In genomic region chr1:42927920-42928505, GRCh38 we compare ENCODE assay signal across 18 cellular contexts. TPM values are rescaled to one million over a fixed set of nuclear protein-coding genes. Genes with fewer than 3 reads are reported as not detected.
DNase-seq lines count a peak whose midpoint lies in the region; ATAC-seq and TF ChIP-seq lines count a peak whose summit lies in the region.
"Had no signal": no experiment of that assay in that cellular context is flagged by ENCODE, and none has a peak within 500 bp of the region (broad histone marks: within the 10 kb centered on the region; RNA-seq: fewer than 3 reads in every experiment).

No MANE protein-coding gene starts in this region.

- H3K9me3 Mint-ChIP-seq in stimulated activated naive CD8-positive, alpha-beta T cell treated with anti-CD3 and anti-CD28 coated beads, Interleukin-15, Interleukin-2, amounts not matched to agents 100 ng/mL and 50 ng/mL, for 24 hours: no peaks in the 10 kb centered on the region
- H3K9me3 Mint-ChIP-seq in T-cell: no peaks in the 10 kb centered on the region
- H3K9me3 Mint-ChIP-seq: brain; effector memory CD8-positive, alpha-beta T cell had no signal

- peaks cover 28% of the 10 kb centered on the region for H3K4me1 ChIP-seq in upper lobe of right lung

- H3K9me3 ChIP-seq in upper lobe of right lung: no peaks in the 10 kb centered on the region
- H3K9me3 ChIP-seq: vagina had no signal

- ATAC-seq in stimulated activated naive CD8-positive, alpha-beta T cell treated with anti-CD3 and anti-CD28 coated beads, Interleukin-15, Interleukin-2, amounts not matched to agents 100 U/mL and 50 U/mL, for 24 hours: no peak
- ATAC-seq in T-cell (replicated peaks in 1 of 4): no peak
- ATAC-seq in upper lobe of right lung: no peak
- ATAC-seq: effector memory CD8-positive, alpha-beta T cell; foreskin keratinocyte had no signal

- no peak overlapping the region for H3K4me3 ChIP-seq in upper lobe of right lung
- H3K4me3 ChIP-seq: vagina had no signal

- H3K4me1 Mint-ChIP-seq in stimulated activated naive CD8-positive, alpha-beta T cell treated with anti-CD3 and anti-CD28 coated beads, Interleukin-15, Interleukin-2, amounts not matched to agents 100 ng/mL and 50 ng/mL, for 24 hours (ENCODE audit: low read depth): peaks cover 80% of the 10 kb centered on the region
- peaks cover 43 to 68% (median 60%) of the 10 kb centered on the region in 3 donors for H3K4me1 Mint-ChIP-seq in T-cell

- no peak overlapping the region for H3K4me3 Mint-ChIP-seq in stimulated activated naive CD8-positive, alpha-beta T cell treated with anti-CD3 and anti-CD28 coated beads, Interleukin-15, Interleukin-2, amounts not matched to agents 100 ng/mL and 50 ng/mL, for 24 hours
- no peak overlapping the region for H3K4me3 Mint-ChIP-seq in T-cell
- H3K4me3 Mint-ChIP-seq: brain had no signal

- H3K27me3 ChIP-seq in upper lobe of right lung: no peaks in the 10 kb centered on the region
- H3K27me3 ChIP-seq: foreskin keratinocyte, vagina had no signal

- H3K27ac Mint-ChIP-seq in stimulated activated naive CD8-positive, alpha-beta T cell treated with anti-CD3 and anti-CD28 coated beads, Interleukin-15, Interleukin-2, amounts not matched to agents 100 ng/mL and 50 ng/mL, for 24 hours: peak overlapping the region; percentile 66
- H3K27ac Mint-ChIP-seq in T-cell: peak overlapping the region; percentile 74 to 79

- CTCF ChIA-PET in T-cell (lab: Charles Lee): interaction anchor here (0.8 to 1.2 kb wide), 3 partner anchors 15 to 146 kb away, joined by 3 to 4 read pairs (median 3); no protein-coding TSS in a partner anchor

- intact Hi-C loops in upper lobe of right lung (cut with DNase I): no loop called here

- H3K36me3 ChIP-seq in upper lobe of right lung: peaks cover 9% of the 10 kb centered on the region

- no peak overlapping the region for H3K27ac ChIP-seq in upper lobe of right lung
- H3K27ac ChIP-seq: foreskin keratinocyte, vagina had no signal

- TF ChIP-seq CTCF in upper lobe of right lung (IDR thresholded peaks at IDR 0.05): no peak

- peaks cover 65% of the 10 kb centered on the region for H3K36me3 Mint-ChIP-seq in stimulated activated naive CD8-positive, alpha-beta T cell treated with anti-CD3 and anti-CD28 coated beads, Interleukin-15, Interleukin-2, amounts not matched to agents 100 ng/mL and 50 ng/mL, for 24 hours (ENCODE audit: low read depth)
- H3K36me3 Mint-ChIP-seq in T-cell: peaks cover 34% of the 10 kb centered on the region

- H3K27me3 Mint-ChIP-seq in stimulated activated naive CD8-positive, alpha-beta T cell treated with anti-CD3 and anti-CD28 coated beads, Interleukin-15, Interleukin-2, amounts not matched to agents 100 ng/mL and 50 ng/mL, for 24 hours: no peaks in the 10 kb centered on the region
- H3K27me3 Mint-ChIP-seq in T-cell: no peaks in the 10 kb centered on the region
- H3K27me3 Mint-ChIP-seq: brain; effector memory CD8-positive, alpha-beta T cell had no signal

- POLR2A ChIA-PET in T-cell (lab: Charles Lee): no interaction called here

- DNase-seq in stimulated activated naive CD8-positive, alpha-beta T cell treated with anti-CD3 and anti-CD28 coated beads, Interleukin-15, Interleukin-2, amounts not matched to agents 100 U/mL and 50 U/mL, for 24 hours: no peak
- DNase-seq in T-cell: no peak
- DNase-seq in islet precursor cell: peak; percentile 42
- peak; percentile 31 for DNase-seq in upper lobe of right lung
- DNase-seq in NCI-H2227 (lab: John Stamatoyannopoulos, UW; ENCODE audit: unreplicated experiment): no peak
- no peak for DNase-seq in NCI-H2227 treated with DMSO at 0.1 percent for 48 hours (lab: John Stamatoyannopoulos, UW)
- DNase-seq in DMS114 treated with DMSO at 0.1 percent for 48 hours (lab: John Stamatoyannopoulos, UW; ENCODE audit: unreplicated experiment): no peak
- DNase-seq: activated CD4-positive, CD25-positive, alpha-beta regulatory T cell treated with anti-CD3 and anti-CD28 coated beads, Interleukin-2, amount 50 U/mL, for 72 hours; activated effector memory CD4-positive, alpha-beta T cell treated with anti-CD3 and anti-CD28 coated beads, Interleukin-2, amount 50 U/mL, for 16 hours; effector memory CD8-positive, alpha-beta T cell; KBM-7; NCI-H510A; stimulated activated CD4-positive, alpha-beta T cell treated with anti-CD3 and anti-CD28 coated beads, Interleukin-4, amount 100 ng/mL, for 24 hours; stimulated activated naive CD4-positive, alpha-beta T cell had no signal

RNA-seq across cellular contexts. Expression of gene SLC2A1, which starts 30.7 kb away (rescaled TPM):
- total RNA-seq in T-cell (10 to 100 TPM; 72.0 to 91.7 (median 83.9) TPM), upper lobe of right lung (12.9 TPM)

Comparison
In these comparisons a context has a peak if more than half of its experiments do, and no peak if none do; other contexts are left out.
1. DNase-seq: peak in islet precursor cell (single experiment) and upper lobe of right lung (single experiment); none in stimulated activated naive CD8-positive, alpha-beta T cell treated with anti-CD3 and anti-CD28 coated beads, Interleukin-15, Interleukin-2, amounts not matched to agents 100 U/mL and 50 U/mL, for 24 hours (single experiment), T-cell (0 of 34), NCI-H2227 (single experiment), NCI-H2227 treated with DMSO at 0.1 percent for 48 hours (single experiment) and DMS114 treated with DMSO at 0.1 percent for 48 hours (single experiment).